ENCODE assay signal across 1 cellular context in genomic region chr2:203814661-203815540, GRCh38.
A peak's percentile ranks its signal among the peaks of the same experiment; 100 is the strongest.
TF ChIP-seq lines count a peak whose summit lies in the region.

No MANE protein-coding gene starts in this region.

TF ChIP-seq in HepG2, 621 proteins besides CTCF, POLR2A, EP300 and RAD21 (continued from another document):
- TF ChIP-seq SP4 (CRISPR knock-in tag; IDR thresholded peaks at IDR 0.05) (no peak), ZC3H13 (CRISPR knock-in tag; IDR thresholded peaks at IDR 0.05) (no peak), ZIK1 (CRISPR knock-in tag; IDR thresholded peaks at IDR 0.05; ENCODE audit: borderline replicate concordance, low read depth) (no peak), ZNF205 (CRISPR knock-in tag; IDR thresholded peaks at IDR 0.05) (peak; percentile 35; the same call in 1 of the 2 replicates), ZMAT3 (CRISPR knock-in tag; conservative IDR thresholded peaks at IDR 0.05) (no peak), ZMYM3 (CRISPR knock-in tag; IDR thresholded peaks at IDR 0.05) (peak; percentile 84), NONO (IDR thresholded peaks at IDR 0.05) (no peak), NONO (CRISPR knock-in tag; conservative IDR thresholded peaks at IDR 0.05) (no peak), NR2F6 (IDR thresholded peaks at IDR 0.05) (peak; percentile 79), NR2F6 (CRISPR knock-in tag; IDR thresholded peaks at IDR 0.05) (peak; percentile 85), HNRNPLL (IDR thresholded peaks at IDR 0.05; ENCODE audit: low read depth, low read length, poor library complexity, severe bottlenecking) (no peak), ZNF484 (CRISPR knock-in tag; IDR thresholded peaks at IDR 0.05; ENCODE audit: borderline replicate concordance, low read depth) (no peak), THAP8 (CRISPR knock-in tag; IDR thresholded peaks at IDR 0.05; ENCODE audit: borderline replicate concordance) (peak; percentile 4; the same call in 1 of the 2 replicates), RXRB (CRISPR knock-in tag; IDR thresholded peaks at IDR 0.05; ENCODE audit: borderline replicate concordance) (peak; percentile 32; the same call in 1 of the 2 replicates), DMAP1 (CRISPR knock-in tag; IDR thresholded peaks at IDR 0.05) (no peak), RBAK (CRISPR knock-in tag; IDR thresholded peaks at IDR 0.05) (no peak), ZNF543 (CRISPR knock-in tag; IDR thresholded peaks at IDR 0.05) (peak; percentile 72; the same call in 1 of the 2 replicates), SNAI1 (CRISPR knock-in tag; IDR thresholded peaks at IDR 0.05; ENCODE audit: borderline replicate concordance) (0 out of 2 replicates have a peak, but pooled peaks have one; percentile 44), ZNF280B (CRISPR knock-in tag; IDR thresholded peaks at IDR 0.05; ENCODE audit: borderline replicate concordance) (no peak)
- TF ChIP-seq, protein P1, sequence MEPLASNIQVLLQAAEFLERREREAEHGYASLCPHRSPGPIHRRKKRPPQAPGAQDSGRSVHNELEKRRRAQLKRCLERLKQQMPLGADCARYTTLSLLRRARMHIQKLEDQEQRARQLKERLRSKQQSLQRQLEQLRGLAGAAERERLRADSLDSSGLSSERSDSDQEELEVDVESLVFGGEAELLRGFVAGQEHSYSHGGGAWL (CRISPR knock-in tag; IDR thresholded peaks at IDR 0.05): no peak
- TF ChIP-seq, protein P2, sequence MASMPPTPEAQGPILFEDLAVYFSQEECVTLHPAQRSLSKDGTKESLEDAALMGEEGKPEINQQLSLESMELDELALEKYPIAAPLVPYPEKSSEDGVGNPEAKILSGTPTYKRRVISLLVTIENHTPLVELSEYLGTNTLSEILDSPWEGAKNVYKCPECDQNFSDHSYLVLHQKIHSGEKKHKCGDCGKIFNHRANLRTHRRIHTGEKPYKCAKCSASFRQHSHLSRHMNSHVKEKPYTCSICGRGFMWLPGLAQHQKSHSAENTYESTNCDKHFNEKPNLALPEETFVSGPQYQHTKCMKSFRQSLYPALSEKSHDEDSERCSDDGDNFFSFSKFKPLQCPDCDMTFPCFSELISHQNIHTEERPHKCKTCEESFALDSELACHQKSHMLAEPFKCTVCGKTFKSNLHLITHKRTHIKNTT (CRISPR knock-in tag; IDR thresholded peaks at IDR 0.05): no peak
- TF ChIP-seq, protein P3, sequence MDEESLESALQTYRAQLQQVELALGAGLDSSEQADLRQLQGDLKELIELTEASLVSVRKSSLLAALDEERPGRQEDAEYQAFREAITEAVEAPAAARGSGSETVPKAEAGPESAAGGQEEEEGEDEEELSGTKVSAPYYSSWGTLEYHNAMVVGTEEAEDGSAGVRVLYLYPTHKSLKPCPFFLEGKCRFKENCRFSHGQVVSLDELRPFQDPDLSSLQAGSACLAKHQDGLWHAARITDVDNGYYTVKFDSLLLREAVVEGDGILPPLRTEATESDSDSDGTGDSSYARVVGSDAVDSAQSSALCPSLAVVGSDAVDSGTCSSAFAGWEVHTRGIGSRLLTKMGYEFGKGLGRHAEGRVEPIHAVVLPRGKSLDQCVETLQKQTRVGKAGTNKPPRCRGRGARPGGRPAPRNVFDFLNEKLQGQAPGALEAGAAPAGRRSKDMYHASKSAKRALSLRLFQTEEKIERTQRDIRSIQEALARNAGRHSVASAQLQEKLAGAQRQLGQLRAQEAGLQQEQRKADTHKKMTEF (CRISPR knock-in tag; IDR thresholded peaks at IDR 0.05): no peak; the same call in 1 of the 2 replicates
TF ChIP-seq in HepG2: peak in this region for 107.
